10 cellular contexts compared by ENCODE assay signal in genomic region chr2:68727698-68728375, GRCh38. TPM values are rescaled to one million over a fixed set of nuclear protein-coding genes. Genes with fewer than 3 reads are reported as not detected.
DNase-seq lines count a peak whose midpoint lies in the region; TF ChIP-seq lines count a peak whose summit lies in the region.
"Had no signal": no experiment of that assay in that cellular context is flagged by ENCODE, and none has a peak within 500 bp of the region (broad histone marks: within the 10 kb centered on the region; RNA-seq: fewer than 3 reads in every experiment).

No MANE protein-coding gene starts in this region.

- H3K9me3 ChIP-seq in DOHH2 (ENCODE audit: control insufficient read depth, insufficient read depth, low read length) (no peaks in the 10 kb centered on the region), KOPT-K1 (ENCODE audit: insufficient read depth, low read length, poor library complexity, severe bottlenecking) (no peaks in the 10 kb centered on the region), PC-9 (ENCODE audit: insufficient read depth, low read depth) (no peaks in the 10 kb centered on the region)

- no peaks in the 10 kb centered on the region for H3K36me3 ChIP-seq in DOHH2 (ENCODE audit: control insufficient read depth, low read length)
- H3K36me3 ChIP-seq in KOPT-K1 (ENCODE audit: insufficient read depth, low read length) = no peaks in the 10 kb centered on the region
- no peaks in the 10 kb centered on the region for H3K36me3 ChIP-seq in PC-9 (ENCODE audit: low read depth)

- H3K27me3 Mint-ChIP-seq in activated naive CD8-positive, alpha-beta T cell treated with anti-CD3 and anti-CD28 coated beads for 36 hours = no peaks in the 10 kb centered on the region

- no peaks in the 10 kb centered on the region for H3K9me3 Mint-ChIP-seq in activated naive CD8-positive, alpha-beta T cell treated with anti-CD3 and anti-CD28 coated beads for 36 hours

- POLR2A ChIA-PET in PC-9 (lab: Charles Lee; ENCODE audit: unreplicated experiment) = no interaction called here

- no peaks in the 10 kb centered on the region for H3K27me3 ChIP-seq in DOHH2 (ENCODE audit: control insufficient read depth, low read length)
- H3K27me3 ChIP-seq in PC-9 (ENCODE audit: insufficient read depth, low read depth) = no peaks in the 10 kb centered on the region

- H3K4me1 ChIP-seq in DOHH2 (ENCODE audit: control insufficient read depth, low read length) (peaks cover 69% of the 10 kb centered on the region), PC-9 (replicated peaks; ENCODE audit: insufficient read depth) (no peaks in the 10 kb centered on the region)

- H3K79me2 ChIP-seq in DOHH2 (ENCODE audit: control insufficient read depth, low read length) (no peaks in the 10 kb centered on the region), PC-9 (ENCODE audit: low read depth) (no peaks in the 10 kb centered on the region)

- BruUV-seq in PC-9 (replicated peaks; lab: Mats Ljungman, UMichigan) = no TSS peak

- H3K9me2 ChIP-seq in DOHH2 (replicated peaks; ENCODE audit: control insufficient read depth, low read length) (no peaks in the 10 kb centered on the region), PC-9 (ENCODE audit: insufficient read depth) (no peaks in the 10 kb centered on the region)

- TF ChIP-seq CTCF in DOHH2 (IDR thresholded peaks at IDR 0.05; ENCODE audit: low read depth, low read length, poor library complexity, severe bottlenecking) (no peak), PC-9 (conservative IDR thresholded peaks at IDR 0.05) (no peak)

- H3F3A ChIP-seq in DOHH2 (ENCODE audit: control insufficient read depth, insufficient read depth) (peaks cover 4% of the 10 kb centered on the region; the same call in 1 of the 2 replicates), PC-9 (ENCODE audit: insufficient read depth, low read depth) (no peaks in the 10 kb centered on the region)

- H3K4me2 ChIP-seq in DOHH2 (ENCODE audit: low read length) (peak overlapping the region; percentile 59), PC-9 (no peak overlapping the region)

- H3K4me1 Mint-ChIP-seq in activated naive CD8-positive, alpha-beta T cell treated with anti-CD3 and anti-CD28 coated beads for 36 hours = peaks cover 46% of the 10 kb centered on the region

- intact Hi-C loops in PC-9 (cut with micrococcal nuclease; ENCODE audit: unreplicated experiment) = no loop called here

- peak overlapping the region; percentile 50 for H3K27ac ChIP-seq in DOHH2 (ENCODE audit: low read depth, low read length)
- H3K27ac ChIP-seq in KOPT-K1 (ENCODE audit: low read depth, low read length, poor library complexity, severe bottlenecking) = peak overlapping the region; percentile 93
- H3K27ac ChIP-seq in PC-9 = no peak overlapping the region

- H4K20me1 ChIP-seq in DOHH2 (ENCODE audit: control insufficient read depth, insufficient read depth, low read depth, low read length) (no peaks in the 10 kb centered on the region), PC-9 (ENCODE audit: insufficient read depth) (no peaks in the 10 kb centered on the region)

- DNase-seq in activated naive CD8-positive, alpha-beta T cell treated with anti-CD3 and anti-CD28 coated beads for 36 hours = no peak
- peak; percentile 51 for DNase-seq in non-pigmented ciliary epithelial cell (ENCODE audit: low read depth)
- DNase-seq in PC-9 = no peak
- DNase-seq in 8988T = no peak
- no peak for DNase-seq in inferior parietal cortex (ENCODE audit: extremely low spot score)
- DNase-seq: NCI-H510A had no signal

- peak overlapping the region; percentile 85 for H3K27ac Mint-ChIP-seq in activated naive CD8-positive, alpha-beta T cell treated with anti-CD3 and anti-CD28 coated beads for 36 hours

- no peak overlapping the region for H2AFZ ChIP-seq in PC-9

- no peak overlapping the region for H3K4me3 Mint-ChIP-seq in activated naive CD8-positive, alpha-beta T cell treated with anti-CD3 and anti-CD28 coated beads for 36 hours

- H3K36me3 Mint-ChIP-seq in activated naive CD8-positive, alpha-beta T cell treated with anti-CD3 and anti-CD28 coated beads for 36 hours = peaks cover 2% of the 10 kb centered on the region

- CTCF ChIA-PET in PC-9 (lab: Charles Lee) = no interaction called here

- H3K4me3 ChIP-seq in DOHH2 (ENCODE audit: low read length) (peak overlapping the region; percentile 42), PC-9 (no peak overlapping the region)
- H3K4me3 ChIP-seq: skin epidermis had no signal

RNA-seq across cellular contexts. Expression of gene ARHGAP25, which starts 6.8 kb away (rescaled TPM):
- total RNA-seq in activated naive CD8-positive, alpha-beta T cell treated with anti-CD3 and anti-CD28 coated beads for 36 hours = 10 to 100 TPM; 47.4 to 51.0 TPM
- total RNA-seq in PC-9 (2021) = not detected in 2 replicates
- total RNA-seq: LHCN-M2 had no signal

Comparison
In these comparisons a context has a peak if more than half of its experiments do, and no peak if none do; other contexts are left out.
1. RNA of gene ARHGAP25, which starts 6.8 kb away (total RNA-seq): 47.4 to 51.0 TPM in activated naive CD8-positive, alpha-beta T cell treated with anti-CD3 and anti-CD28 coated beads for 36 hours; not detected in PC-9; every median in the first group is over 10 times any median in the second.